16 cellular contexts compared by ENCODE assay signal in genomic region chr2:190786404-190787166, GRCh38.
A peak's percentile ranks its signal among the peaks of the same experiment; 100 is the strongest.
DNase-seq lines count a peak whose midpoint lies in the region; FAIRE-seq and TF ChIP-seq lines count a peak whose summit lies in the region.
"Had no signal": no experiment of that assay in that cellular context is flagged by ENCODE, and none has a peak within 500 bp of the region (broad histone marks: within the 10 kb centered on the region; RNA-seq: fewer than 3 reads in every experiment).

No MANE protein-coding gene starts in this region.

- TF ChIP-seq CTCF in hepatocyte (IDR thresholded peaks at IDR 0.05; ENCODE audit: poor library complexity) (no peak), progenitor cell of endocrine pancreas (IDR thresholded peaks at IDR 0.05; ENCODE audit: unreplicated experiment) (no peak), tibial artery (IDR thresholded peaks at IDR 0.05) (no peak)

- H3K9me3 Mint-ChIP-seq in progenitor cell of endocrine pancreas (ENCODE audit: low read depth): peaks cover 5% of the 10 kb centered on the region

- DNase-seq in GM12891 (ENCODE audit: insufficient read length, low spot score) (no peak), NCI-H69 (lab: John Stamatoyannopoulos, UW) (peak; percentile 12), hepatocyte (ENCODE audit: low spot score) (no peak), progenitor cell of endocrine pancreas (ENCODE audit: low spot score, unreplicated experiment) (no peak), COLO829 (ENCODE audit: low spot score) (no peak), NCI-H2081 treated with DMSO at 0.1 percent for 48 hours (lab: John Stamatoyannopoulos, UW) (no peak), tibial artery (no peak)
- no peak for DNase-seq in activated T-cell treated with anti-CD3 and anti-CD28 coated beads, Interleukin-2, amount 50 U/mL, for 1 hour
- DNase-seq: activated CD4-positive, alpha-beta T cell treated with anti-CD3 and anti-CD28 coated beads, Interleukin-2, amount 50 U/mL, for 48 hours; NCI-H1105 treated with DMSO at 0.1 percent for 48 hours; NCI-H748 treated with DMSO at 0.1 percent for 48 hours; psoas muscle; SHP77 treated with DMSO at 0.1 percent for 48 hours; stimulated activated CD4-positive, alpha-beta T cell treated with anti-CD3 and anti-CD28 coated beads, Interleukin-2, amount 100 ng/mL, for 24 hours had no signal

- intact Hi-C loops in tibial artery (cut with DNase I; ENCODE audit: low total_unique reads): no loop called here

- H3K9me3 ChIP-seq in hepatocyte (ENCODE audit: low read depth) (peaks cover 6% of the 10 kb centered on the region), tibial artery (peaks cover 0 to 4% (median 0%) of the 10 kb centered on the region in 3 donors)
- H3K9me3 ChIP-seq: psoas muscle had no signal

- peak overlapping the region; percentile 23 for H3K4me2 ChIP-seq in hepatocyte
- H3K4me2 ChIP-seq: BLaER1 treated with 17β-estradiol and CSF1 and Interleukin-3, amounts not matched to agents 10 nM and 100 nM had no signal

- FAIRE-seq in GM12891 (lab: Jason Lieb, UNC): no peak
- FAIRE-seq: GM12892 had no signal

- H3K4me3 ChIP-seq in hepatocyte (no peak overlapping the region), tibial artery (no peak overlapping the region)
- H3K4me3 ChIP-seq: BLaER1 treated with 17β-estradiol and CSF1 and Interleukin-3, amounts not matched to agents 10 nM and 100 nM; psoas muscle had no signal

- peak overlapping the region; percentile 84 for H3K27ac Mint-ChIP-seq in progenitor cell of endocrine pancreas

- no peak for TF ChIP-seq POLR2A in GM12891 (IDR thresholded peaks at IDR 0.05; ENCODE audit: low read depth, low read length)

- no peak overlapping the region for H2AFZ ChIP-seq in hepatocyte

- no peaks in the 10 kb centered on the region for H3K36me3 ChIP-seq in hepatocyte (replicated peaks; ENCODE audit: insufficient read depth, low read depth)
- no peaks in the 10 kb centered on the region for H3K36me3 ChIP-seq in tibial artery
- H3K36me3 ChIP-seq: BLaER1 treated with 17β-estradiol and CSF1 and Interleukin-3, amounts not matched to agents 10 nM and 100 nM had no signal

- H3K27me3 Mint-ChIP-seq in progenitor cell of endocrine pancreas: no peaks in the 10 kb centered on the region

- no peaks in the 10 kb centered on the region for H3K27me3 ChIP-seq in hepatocyte
- H3K27me3 ChIP-seq in tibial artery: no peaks in the 10 kb centered on the region
- H3K27me3 ChIP-seq: BLaER1 treated with 17β-estradiol and CSF1 and Interleukin-3, amounts not matched to agents 10 nM and 100 nM had no signal

- H3K36me3 Mint-ChIP-seq in progenitor cell of endocrine pancreas (ENCODE audit: insufficient read depth): peaks cover 1% of the 10 kb centered on the region

- H3K4me1 Mint-ChIP-seq in progenitor cell of endocrine pancreas (ENCODE audit: low read depth): peaks cover 53% of the 10 kb centered on the region

- H4K20me1 ChIP-seq in hepatocyte (ENCODE audit: insufficient read depth, poor library complexity, severe bottlenecking): no peaks in the 10 kb centered on the region
- H4K20me1 ChIP-seq: BLaER1 treated with 17β-estradiol and CSF1 and Interleukin-3, amounts not matched to agents 10 nM and 100 nM had no signal

- no peaks in the 10 kb centered on the region for H3K79me2 ChIP-seq in hepatocyte

- WGBS in hepatocyte (ENCODE audit: low lambda C conversion rate, missing lambda C conversion rate): 4% methylated on average over 3 of the region's 4 CpGs

- H3K9me2 ChIP-seq in hepatocyte (replicated peaks; ENCODE audit: insufficient read depth): no peaks in the 10 kb centered on the region

- peak overlapping the region; percentile 76 for H3K27ac ChIP-seq in hepatocyte
- H3K27ac ChIP-seq in tibial artery: no peak overlapping the region
- H3K27ac ChIP-seq: BLaER1 treated with 17β-estradiol and CSF1 and Interleukin-3, amounts not matched to agents 10 nM and 100 nM; psoas muscle had no signal

- no peak overlapping the region for H3K4me3 Mint-ChIP-seq in progenitor cell of endocrine pancreas (ENCODE audit: low read depth)

- H3K4me1 ChIP-seq in hepatocyte (ENCODE audit: insufficient read depth) (peaks cover 26% of the 10 kb centered on the region), tibial artery (peaks cover 0 to 10% (median 3%) of the 10 kb centered on the region in 4 donors)

TF ChIP-seq in GM12891, 5 proteins besides CTCF, POLR2A, EP300 and RAD21:
- TF ChIP-seq TAF1 (IDR thresholded peaks at IDR 0.05; ENCODE audit: low read depth, low read length) (no peak), SPI1 (IDR thresholded peaks at IDR 0.05; ENCODE audit: low read depth, low read length) (0 out of 2 replicates have a peak, but pooled peaks have one; percentile 25), POLR2AphosphoS5 (IDR thresholded peaks at IDR 0.05; ENCODE audit: low read depth, low read length) (no peak), POU2F2 (IDR thresholded peaks at IDR 0.05; ENCODE audit: low read depth, low read length) (no peak), PAX5 (IDR thresholded peaks at IDR 0.05; ENCODE audit: insufficient read depth, low read length, severe bottlenecking) (no peak)
